In the genomic region with DNA sequence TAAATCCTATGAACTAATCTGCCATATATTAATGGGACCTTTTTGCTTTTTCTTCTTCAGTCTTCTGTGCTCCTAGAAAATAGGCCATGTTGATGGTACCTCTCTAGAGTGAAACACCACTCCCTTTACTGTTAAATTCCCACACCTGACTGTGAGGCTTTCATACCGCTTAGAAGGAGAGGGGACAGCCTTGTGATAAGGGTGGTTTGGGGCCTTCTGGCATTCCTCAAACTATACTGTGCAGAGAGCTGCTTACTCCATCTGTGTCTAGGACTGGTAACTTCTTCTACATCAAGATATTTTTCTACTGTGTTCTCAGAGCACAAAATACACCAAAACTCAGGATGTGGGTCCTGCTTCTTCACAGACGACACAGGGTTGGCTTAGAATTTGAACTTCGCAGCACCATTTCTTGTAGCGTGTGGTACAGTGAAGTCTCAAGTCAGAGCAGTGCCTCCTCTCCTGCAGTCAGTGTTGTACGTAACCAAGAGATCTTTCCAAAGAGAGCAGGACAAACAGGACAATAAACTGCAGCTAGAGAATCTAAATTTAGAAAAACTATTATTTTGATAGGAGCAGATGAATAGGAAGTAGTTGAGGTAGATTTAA, we compare ENCODE assay signal across 22 cellular contexts. TPM values are rescaled to one million over a fixed set of nuclear protein-coding genes. Genes with fewer than 3 reads are reported as not detected.
DNase-seq lines count a peak whose midpoint lies in the region; ATAC-seq and TF ChIP-seq lines count a peak whose summit lies in the region.
"Had no signal": no experiment of that assay in that cellular context is flagged by ENCODE, and none has a peak within 500 bp of the region (broad histone marks: within the 10 kb centered on the region; RNA-seq: fewer than 3 reads in every experiment).

No MANE protein-coding gene starts in this region.

- H3K27me3 ChIP-seq in stomach = no peaks in the 10 kb centered on the region
- H3K27me3 ChIP-seq: colonic mucosa, MG63, neutrophil, Peyer's patch had no signal

- H3K4me3 Mint-ChIP-seq in activated T-cell treated with anti-CD3 and anti-CD28 coated beads, Interleukin-2, amount 50 U/mL, for 4 hours = peak overlapping the region; percentile 47
- H3K4me3 Mint-ChIP-seq in IgD-negative memory B cell = no peak overlapping the region
- no peak overlapping the region for H3K4me3 Mint-ChIP-seq in activated naive CD8-positive, alpha-beta T cell treated with anti-CD3 and anti-CD28 coated beads, Interleukin-2, amount 50 U/mL, for 24 hours
- H3K4me3 Mint-ChIP-seq in progenitor cell of endocrine pancreas (ENCODE audit: low read depth) = no peak overlapping the region

- TF ChIP-seq EP300 in stomach (IDR thresholded peaks at IDR 0.05) = no peak

- TF ChIP-seq CTCF in progenitor cell of endocrine pancreas (IDR thresholded peaks at IDR 0.05; ENCODE audit: unreplicated experiment) = no peak
- no peak for TF ChIP-seq CTCF in stomach (IDR thresholded peaks at IDR 0.05)

- no peak for TF ChIP-seq POLR2A in stomach (IDR thresholded peaks at IDR 0.05)

- H3K27ac Mint-ChIP-seq in IgD-negative memory B cell (peak overlapping the region in 2 of 3 donors; percentile 60 to 76), progenitor cell of endocrine pancreas (peak overlapping the region; percentile 65)
- H3K27ac Mint-ChIP-seq in activated naive CD8-positive, alpha-beta T cell treated with anti-CD3 and anti-CD28 coated beads, Interleukin-2, amount 50 U/mL, for 24 hours = peak overlapping the region; percentile 70

- H3K36me3 Mint-ChIP-seq in activated T-cell treated with anti-CD3 and anti-CD28 coated beads, Interleukin-2, amount 50 U/mL, for 4 hours (ENCODE audit: insufficient read depth) = peaks cover 12% of the 10 kb centered on the region
- H3K36me3 Mint-ChIP-seq in IgD-negative memory B cell = peaks cover 1% of the 10 kb centered on the region
- H3K36me3 Mint-ChIP-seq in activated naive CD8-positive, alpha-beta T cell treated with anti-CD3 and anti-CD28 coated beads, Interleukin-2, amount 50 U/mL, for 24 hours (ENCODE audit: low read depth) = peaks cover 6% of the 10 kb centered on the region
- peaks cover 4% of the 10 kb centered on the region for H3K36me3 Mint-ChIP-seq in progenitor cell of endocrine pancreas (ENCODE audit: insufficient read depth)

- intact Hi-C loops in stomach (cut with DNase I; ENCODE audit: low total_unique reads) = no loop called here

- no peak overlapping the region for H3K27ac ChIP-seq in stomach
- H3K27ac ChIP-seq: C4-2B, colonic mucosa, GM23248, neutrophil, Peyer's patch, SK-N-MC had no signal

- no peak for ATAC-seq in activated T-cell treated with anti-CD3 and anti-CD28 coated beads, Interleukin-2, amount 50 U/mL, for 4 hours
- no peak for ATAC-seq in activated naive CD8-positive, alpha-beta T cell treated with anti-CD3 and anti-CD28 coated beads, Interleukin-2, amount 50 U/mL, for 24 hours
- no peak for ATAC-seq in HG03378 (IDR thresholded peaks at IDR 0.05; ENCODE audit: unreplicated experiment)
- ATAC-seq: left colon had no signal

- DNase-seq in activated T-cell treated with anti-CD3 and anti-CD28 coated beads, Interleukin-2, amount 50 U/mL, for 4 hours = no peak
- DNase-seq in activated T-cell treated with anti-CD3 and anti-CD28 coated beads, Interleukin-2, amount 50 U/mL, for 1 hour = no peak
- no peak for DNase-seq in activated naive CD8-positive, alpha-beta T cell treated with anti-CD3 and anti-CD28 coated beads, Interleukin-2, amount 50 U/mL, for 24 hours
- DNase-seq in progenitor cell of endocrine pancreas (ENCODE audit: low spot score, unreplicated experiment) = no peak
- DNase-seq in AML-193 (lab: John Stamatoyannopoulos, UW) = no peak
- no peak for DNase-seq in stomach
- DNase-seq: activated CD4-positive, alpha-beta T cell treated with anti-CD3 and anti-CD28 coated beads, Interleukin-2, amount 50 U/mL, for 4 hours; colonic mucosa; DMS53; GM23248; left colon; MG63; NCI-H2227 treated with DMSO at 0.1 percent for 48 hours; Peyer's patch; retina; stimulated activated CD4-positive, alpha-beta T cell treated with anti-CD3 and anti-CD28 coated beads, Interleukin-12 subunit alpha, Interleukin-12 subunit beta, amount 100 ng/mL, for 4 hours; trophoblast cell had no signal

- no peaks in the 10 kb centered on the region for H3K9me3 ChIP-seq in stomach
- H3K9me3 ChIP-seq: colonic mucosa, MG63, neutrophil, Peyer's patch had no signal

- 74 to 88% (median 86%) methylated on average over 5 of the region's 5 CpGs for WGBS in stomach, 5 donors

- H3K9me3 Mint-ChIP-seq in activated T-cell treated with anti-CD3 and anti-CD28 coated beads, Interleukin-2, amount 50 U/mL, for 4 hours = no peaks in the 10 kb centered on the region
- no peaks in the 10 kb centered on the region for H3K9me3 Mint-ChIP-seq in IgD-negative memory B cell
- H3K9me3 Mint-ChIP-seq in activated naive CD8-positive, alpha-beta T cell treated with anti-CD3 and anti-CD28 coated beads, Interleukin-2, amount 50 U/mL, for 24 hours = no peaks in the 10 kb centered on the region
- no peaks in the 10 kb centered on the region for H3K9me3 Mint-ChIP-seq in progenitor cell of endocrine pancreas (ENCODE audit: low read depth)

- H3K27me3 Mint-ChIP-seq in activated T-cell treated with anti-CD3 and anti-CD28 coated beads, Interleukin-2, amount 50 U/mL, for 4 hours (ENCODE audit: low read depth) = no peaks in the 10 kb centered on the region
- H3K27me3 Mint-ChIP-seq in IgD-negative memory B cell = no peaks in the 10 kb centered on the region
- H3K27me3 Mint-ChIP-seq in activated naive CD8-positive, alpha-beta T cell treated with anti-CD3 and anti-CD28 coated beads, Interleukin-2, amount 50 U/mL, for 24 hours = no peaks in the 10 kb centered on the region
- no peaks in the 10 kb centered on the region for H3K27me3 Mint-ChIP-seq in progenitor cell of endocrine pancreas

- no peak overlapping the region for H3K4me3 ChIP-seq in stomach
- H3K4me3 ChIP-seq: colonic mucosa, GM23248, MG63, Peyer's patch, SK-N-MC had no signal

- H3K36me3 ChIP-seq in stomach = no peaks in the 10 kb centered on the region
- H3K36me3 ChIP-seq: colonic mucosa, neutrophil had no signal

- H3K4me1 ChIP-seq in stomach = peaks cover 12 to 68% (median 42%) of the 10 kb centered on the region in 4 donors
- H3K4me1 ChIP-seq: colonic mucosa, Peyer's patch had no signal

- H3K4me1 Mint-ChIP-seq in activated T-cell treated with anti-CD3 and anti-CD28 coated beads, Interleukin-2, amount 50 U/mL, for 4 hours (ENCODE audit: low read depth) = peaks cover 49% of the 10 kb centered on the region
- H3K4me1 Mint-ChIP-seq in IgD-negative memory B cell (peaks cover 18 to 26% (median 22%) of the 10 kb centered on the region in 3 donors), progenitor cell of endocrine pancreas (ENCODE audit: low read depth) (peaks cover 41% of the 10 kb centered on the region)
- peaks cover 63% of the 10 kb centered on the region for H3K4me1 Mint-ChIP-seq in activated naive CD8-positive, alpha-beta T cell treated with anti-CD3 and anti-CD28 coated beads, Interleukin-2, amount 50 U/mL, for 24 hours

RNA-seq across cellular contexts. Expression of a gene that starts 43.8 kb away (rescaled TPM):
- 10 to 100 TPM; 14.4 to 17.9 (median 16.4) TPM for total RNA-seq in activated T-cell treated with anti-CD3 and anti-CD28 coated beads, Interleukin-2, amount 50 U/mL, for 4 hours
- 8.3 TPM for polyA plus RNA-seq in IgD-negative memory B cell
- total RNA-seq in progenitor cell of endocrine pancreas = 31.2 and 31.5 TPM in 2 replicates
- total RNA-seq in stomach = 10 to 100 TPM in 4 of 5 donors, 1 to 10 TPM in 1; 4.9 to 19.8 (median 14.8) TPM
- 1 to 10 TPM; 5.4 to 9.3 (median 5.7) TPM for polyA plus RNA-seq in stomach

RNA-seq across cellular contexts. Expression of a gene that starts 53.9 kb away (rescaled TPM):
- under 1 TPM in 2 of 3 donors, not detected in 1; 0.15 to 0.26 TPM for total RNA-seq in activated T-cell treated with anti-CD3 and anti-CD28 coated beads, Interleukin-2, amount 50 U/mL, for 4 hours
- polyA plus RNA-seq in IgD-negative memory B cell (0.30 TPM), stomach (under 1 TPM in 1 of 3 donors, not detected in 2; 0.13 TPM)
- total RNA-seq in progenitor cell of endocrine pancreas (not detected in 2 replicates), stomach (1 to 10 TPM in 1 of 5 donors, not detected in 4; 2.9 TPM)
